Comparison of ENCODE assay signal across 10 cellular contexts in the genomic region with DNA sequence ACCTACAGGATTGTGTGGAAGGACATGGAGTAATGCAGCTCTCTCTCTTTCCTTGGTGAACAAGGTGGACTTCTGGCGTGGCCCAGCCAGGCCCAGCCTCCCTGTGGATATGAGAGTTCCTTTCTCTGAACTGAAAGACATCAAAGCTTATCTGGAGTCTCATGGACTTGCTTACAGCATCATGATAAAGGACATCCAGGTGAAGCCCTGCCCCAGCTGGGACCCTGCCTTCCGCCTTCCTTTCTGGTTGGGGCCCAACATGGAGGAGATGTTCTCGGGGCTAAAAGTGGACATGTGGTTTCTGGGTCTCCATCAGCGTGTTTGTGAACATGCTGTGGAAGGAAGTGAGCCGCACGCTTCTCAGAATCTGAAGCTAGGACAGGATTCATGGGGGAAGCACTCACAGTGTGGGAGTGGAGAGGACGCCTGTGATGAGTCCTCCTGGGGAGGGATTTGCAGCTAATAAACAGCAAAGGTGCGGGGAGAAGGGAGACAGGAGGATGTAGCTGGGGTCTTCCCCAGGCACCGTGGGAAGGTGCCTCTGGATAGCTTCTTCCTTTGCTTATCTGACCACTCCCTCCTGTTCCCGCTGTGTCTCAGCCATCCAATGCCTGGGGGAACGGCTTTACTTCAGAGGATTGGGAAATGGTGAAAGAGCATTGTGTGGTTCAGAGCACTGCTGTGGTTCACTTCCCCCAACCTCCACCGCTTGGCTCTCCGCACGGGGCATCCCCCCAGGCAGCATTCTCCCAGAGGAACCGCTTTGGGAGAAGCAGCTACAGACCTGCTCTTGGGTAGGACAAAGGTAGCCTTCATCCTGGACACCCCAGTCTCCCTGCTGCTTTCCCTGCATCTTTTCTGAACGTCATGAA. TPM values are rescaled to one million over a fixed set of nuclear protein-coding genes. Genes with fewer than 3 reads are reported as not detected.
A peak's percentile ranks its signal among the peaks of the same experiment; 100 is the strongest.
DNase-seq lines count a peak whose midpoint lies in the region; FAIRE-seq and TF ChIP-seq lines count a peak whose summit lies in the region.
"Had no signal": no experiment of that assay in that cellular context is flagged by ENCODE, and none has a peak within 500 bp of the region (broad histone marks: within the 10 kb centered on the region; RNA-seq: fewer than 3 reads in every experiment).

No MANE protein-coding gene starts in this region.

- H2BK12ac ChIP-seq in neuronal stem cell (ENCODE audit: low read length): peak overlapping the region; percentile 59

- peak; percentile 96 for DNase-seq in ELF-1 (ENCODE audit: low read depth, low spot score)
- peak; percentile 71 for DNase-seq in NCI-H2227 (lab: John Stamatoyannopoulos, UW; ENCODE audit: unreplicated experiment)
- DNase-seq in epithelial cell of esophagus (ENCODE audit: low read depth): peak; percentile 64
- DNase-seq in neuronal stem cell (ENCODE audit: low spot score): no peak
- DNase-seq in DMS114 treated with DMSO at 0.1 percent for 48 hours (lab: John Stamatoyannopoulos, UW; ENCODE audit: unreplicated experiment): no peak
- DNase-seq in OCI-M1 (lab: John Stamatoyannopoulos, UW): no peak
- DNase-seq in RCC 7860 (ENCODE audit: low spot score): no peak
- no peak for DNase-seq in NCI-H2196 (lab: John Stamatoyannopoulos, UW; ENCODE audit: unreplicated experiment)
- DNase-seq: DND-41, NCI-H226 had no signal

- H3K23ac ChIP-seq in neuronal stem cell (ENCODE audit: low read depth, low read length, poor library complexity): peak overlapping the region; percentile 59

- no peaks in the 10 kb centered on the region for H3K36me3 ChIP-seq in neuronal stem cell (replicated peaks in 1 of 2; ENCODE audit: control insufficient read depth in 2 of 2, insufficient read depth in 2 of 2, low read length in 2 of 2)

- H2BK120ac ChIP-seq in neuronal stem cell (ENCODE audit: low read depth, low read length): peak overlapping the region; percentile 76

- no peak overlapping the region for H4K8ac ChIP-seq in neuronal stem cell (ENCODE audit: low read depth, low read length)

- H3K4me1 ChIP-seq in neuronal stem cell (ENCODE audit: control insufficient read depth in 2 of 2, insufficient read depth in 1 of 2, low read depth in 1 of 2, low read length in 2 of 2): peaks cover 39 to 47% of the 10 kb centered on the region in 2 donors

- no CpG with 5 or more reads among the region's 16 CpGs for WGBS in neuronal stem cell (ENCODE audit: extremely low coverage in 2 of 2, insufficient read length in 2 of 2, insufficient replicate concordance in 1 of 2), 2 donors

- no peak overlapping the region for H2BK5ac ChIP-seq in neuronal stem cell (ENCODE audit: low read length)

- no peaks in the 10 kb centered on the region for H3K9me3 ChIP-seq in neuronal stem cell (replicated peaks in 1 of 2; ENCODE audit: control insufficient read depth in 2 of 2, insufficient read depth in 1 of 2, low read depth in 1 of 2, low read length in 2 of 2)

- H3K9ac ChIP-seq in neuronal stem cell (ENCODE audit: low read depth, low read length, poor library complexity): peak overlapping the region; percentile 6

- H3K4me2 ChIP-seq in neuronal stem cell (ENCODE audit: insufficient read depth, low read length, poor library complexity, severe bottlenecking): no peak overlapping the region

- no peak for FAIRE-seq in RCC 7860 (lab: Jason Lieb, UNC)

- H2AFZ ChIP-seq in neuronal stem cell (ENCODE audit: low read length): peak overlapping the region; percentile 34

- peak overlapping the region; percentile 86 for H3K18ac ChIP-seq in neuronal stem cell (ENCODE audit: low read length)

- no peak for TF ChIP-seq CTCF in epithelial cell of esophagus (IDR thresholded peaks at IDR 0.05; ENCODE audit: insufficient read depth, low read depth, low read length, missing control alignments)

- H3K4me3 ChIP-seq in epithelial cell of esophagus (ENCODE audit: low read length): no peak overlapping the region
- H3K4me3 ChIP-seq in neuronal stem cell (ENCODE audit: low read length in 2 of 2): peak overlapping the region in 1 of 2 donors; percentile 47

- peak overlapping the region; percentile 12 for H2AK5ac ChIP-seq in neuronal stem cell (ENCODE audit: low read depth, low read length)

- H3K27me3 ChIP-seq in neuronal stem cell (ENCODE audit: control insufficient read depth in 3 of 3, insufficient read depth in 3 of 3, low read depth in 1 of 3, low read length in 3 of 3): no peaks in the 10 kb centered on the region

- peak overlapping the region; percentile 46 for H2BK15ac ChIP-seq in neuronal stem cell (ENCODE audit: low read length)

- H3K79me1 ChIP-seq in neuronal stem cell (ENCODE audit: low read depth, low read length): no peaks in the 10 kb centered on the region

- no peak overlapping the region for H4K91ac ChIP-seq in neuronal stem cell (ENCODE audit: low read depth, low read length, poor library complexity)

- H3K27ac ChIP-seq in neuronal stem cell (replicated peaks; ENCODE audit: low read length): peak overlapping the region; percentile 65

- no peak overlapping the region for H3K14ac ChIP-seq in neuronal stem cell (ENCODE audit: low read length)

- peak overlapping the region; percentile 10 for H3K4ac ChIP-seq in neuronal stem cell (ENCODE audit: low read length)

RNA-seq across cellular contexts. Expression of a gene that starts 5.5 kb away (rescaled TPM):
- 0.11 TPM for polyA plus RNA-seq in neuronal stem cell (2013, experiment 1 of 2)
- polyA plus RNA-seq in neuronal stem cell (2013, experiment 2 of 2): 0.03 TPM

RNA-seq across cellular contexts. Expression of a gene that starts 30.1 kb away (rescaled TPM):
- 0.22 TPM for polyA plus RNA-seq in neuronal stem cell (2013, experiment 1 of 2)
- 0.08 TPM for polyA plus RNA-seq in neuronal stem cell (2013, experiment 2 of 2)

RNA-seq across cellular contexts. Expression of a gene that starts 57.2 kb away (rescaled TPM):
- polyA plus RNA-seq in neuronal stem cell (2013, experiment 1 of 2): 0.04 TPM
- 0.11 TPM for polyA plus RNA-seq in neuronal stem cell (2013, experiment 2 of 2)

Comparison
In these comparisons a context has a peak if more than half of its experiments do, and no peak if none do; other contexts are left out.
1. DNase-seq: peak in ELF-1 (single experiment), NCI-H2227 (single experiment) and epithelial cell of esophagus (single experiment); none in neuronal stem cell (single experiment), DMS114 treated with DMSO at 0.1 percent for 48 hours (single experiment), OCI-M1 (single experiment), RCC 7860 (single experiment) and NCI-H2196 (single experiment).